ENCODE assay signal across 8 cellular contexts in genomic region chr14:20412876-20413784, GRCh38. TPM values are rescaled to one million over a fixed set of nuclear protein-coding genes. Genes with fewer than 3 reads are reported as not detected.
DNase-seq lines count a peak whose midpoint lies in the region; ATAC-seq and TF ChIP-seq lines count a peak whose summit lies in the region.

Gene TEP1, minus strand, starts transcription at chr14:20413501. Its CDS starts 5,062 bp downstream, at chr14:20408439.

- H3K4me1 Mint-ChIP-seq in activated CD4-positive, alpha-beta T cell treated with anti-CD3 and anti-CD28 coated beads for 36 hours = peaks cover 37% of the 10 kb centered on the region

- H3K9me3 Mint-ChIP-seq in activated CD4-positive, alpha-beta T cell treated with anti-CD3 and anti-CD28 coated beads for 36 hours (ENCODE audit: low read depth) = no peaks in the 10 kb centered on the region

- no peaks in the 10 kb centered on the region for H3K27me3 Mint-ChIP-seq in activated CD4-positive, alpha-beta T cell treated with anti-CD3 and anti-CD28 coated beads for 36 hours

- H3K4me3 Mint-ChIP-seq in activated CD4-positive, alpha-beta T cell treated with anti-CD3 and anti-CD28 coated beads for 36 hours = peak within 1 kb of the TSS; percentile 82

- peaks cover 5% of the 10 kb centered on the region for H3K36me3 Mint-ChIP-seq in activated CD4-positive, alpha-beta T cell treated with anti-CD3 and anti-CD28 coated beads for 36 hours (ENCODE audit: low read depth)

- peak within 1 kb of the TSS; percentile 100 for H3K4me3 ChIP-seq in AG09309 (ENCODE audit: control insufficient read depth, low read depth, low read length)
- H3K4me3 ChIP-seq in choroid plexus epithelial cell (ENCODE audit: low read depth, low read length) = peak within 1 kb of the TSS; percentile 98

- POLR2A ChIA-PET in activated CD4-positive, alpha-beta T cell treated with anti-CD3 and anti-CD28 coated beads for 36 hours (lab: Charles Lee) = interaction anchor here (1.1 to 2.4 kb wide), 3 partner anchors 42 to 70 kb away, joined by 3 to 8 read pairs (median 6); partner anchors contain the start of genes APEX1 and PIP4P1

- peak; percentile 65 for ATAC-seq in GM19025 (IDR thresholded peaks at IDR 0.05; ENCODE audit: low read depth, unreplicated experiment)
- peak; percentile 36 for ATAC-seq in HG03378 (IDR thresholded peaks at IDR 0.05; ENCODE audit: unreplicated experiment)
- peak; percentile 82 for ATAC-seq in activated CD4-positive, alpha-beta T cell treated with anti-CD3 and anti-CD28 coated beads for 36 hours

- CTCF ChIA-PET in activated CD4-positive, alpha-beta T cell treated with anti-CD3 and anti-CD28 coated beads for 36 hours (lab: Charles Lee) = interaction anchor here (0.7 to 3.9 kb wide), 11 partner anchors 7 to 610 kb away, joined by 4 to 39 read pairs (median 19); partner anchors contain the start of genes APEX1, OSGEP, PARP2 and PIP4P1

- DNase-seq in AG09309 (ENCODE audit: low read depth) (no peak), NCI-H510A (lab: John Stamatoyannopoulos, UW) (peak; percentile 83), choroid plexus epithelial cell (ENCODE audit: low read depth) (peak; percentile 81), kidney glomerular epithelial cell (lab: John Stamatoyannopoulos, UW) (peak; percentile 81)
- DNase-seq in activated CD4-positive, alpha-beta T cell treated with anti-CD3 and anti-CD28 coated beads for 36 hours = peak; percentile 87
- DNase-seq in stimulated activated CD4-positive, alpha-beta T cell treated with anti-CD3 and anti-CD28 coated beads, Interleukin-15, amount 100 ng/mL, for 24 hours = peak; percentile 89

- peak within 1 kb of the TSS; percentile 94 for H3K27ac Mint-ChIP-seq in activated CD4-positive, alpha-beta T cell treated with anti-CD3 and anti-CD28 coated beads for 36 hours

- intact Hi-C loops in activated CD4-positive, alpha-beta T cell treated with anti-CD3 and anti-CD28 coated beads for 36 hours (cut with DNase I, micrococcal nuclease) = loop anchor here (1.0 to 5.0 kb wide), 12 partner anchors 12 to 269 kb away; partner anchors contain the start of genes APEX1 (in 2 of the 2), PARP2 (in 2 of the 2), CCNB1IP1 (in 1 of the 2) and OSGEP (in 1 of the 2)

- TF ChIP-seq CTCF in AG09309 (IDR thresholded peaks at IDR 0.05; ENCODE audit: control insufficient read depth, insufficient read depth, low read depth, low read length, missing control alignments) = no peak
- no peak for TF ChIP-seq CTCF in choroid plexus epithelial cell (conservative IDR thresholded peaks at IDR 0.05; ENCODE audit: low read depth, low read length)

RNA-seq across cellular contexts. Expression of gene TEP1, which starts in this region (rescaled TPM):
- total RNA-seq in activated CD4-positive, alpha-beta T cell treated with anti-CD3 and anti-CD28 coated beads for 36 hours = 10 to 100 TPM; 29.2 to 40.1 TPM
